Comparison of ENCODE assay signal across 1 cellular context in genomic region chr7:94389381-94389780, GRCh38.
TF ChIP-seq lines count a peak whose summit lies in the region.

No MANE protein-coding gene starts in this region.

TF ChIP-seq in IMR-90, 13 proteins besides CTCF, POLR2A, EP300 and RAD21:
- TF ChIP-seq CEBPB (IDR thresholded peaks at IDR 0.05; ENCODE audit: low read depth, low read length) (peak; percentile 44; the same call in 1 of the 2 replicates), FOS (IDR thresholded peaks at IDR 0.05; ENCODE audit: low read depth, low read length) (no peak), BHLHE40 (IDR thresholded peaks at IDR 0.05; ENCODE audit: low read depth, low read length) (no peak), NFE2L2 (IDR thresholded peaks at IDR 0.05; ENCODE audit: low read depth, low read length) (no peak)
- TF ChIP-seq, protein P1, sequence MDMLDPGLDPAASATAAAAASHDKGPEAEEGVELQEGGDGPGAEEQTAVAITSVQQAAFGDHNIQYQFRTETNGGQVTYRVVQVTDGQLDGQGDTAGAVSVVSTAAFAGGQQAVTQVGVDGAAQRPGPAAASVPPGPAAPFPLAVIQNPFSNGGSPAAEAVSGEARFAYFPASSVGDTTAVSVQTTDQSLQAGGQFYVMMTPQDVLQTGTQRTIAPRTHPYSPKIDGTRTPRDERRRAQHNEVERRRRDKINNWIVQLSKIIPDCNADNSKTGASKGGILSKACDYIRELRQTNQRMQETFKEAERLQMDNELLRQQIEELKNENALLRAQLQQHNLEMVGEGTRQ (IDR thresholded peaks at IDR 0.05; ENCODE audit: low read depth, low read length) = no peak
